ENCODE assay signal across 13 cellular contexts in the genomic region with DNA sequence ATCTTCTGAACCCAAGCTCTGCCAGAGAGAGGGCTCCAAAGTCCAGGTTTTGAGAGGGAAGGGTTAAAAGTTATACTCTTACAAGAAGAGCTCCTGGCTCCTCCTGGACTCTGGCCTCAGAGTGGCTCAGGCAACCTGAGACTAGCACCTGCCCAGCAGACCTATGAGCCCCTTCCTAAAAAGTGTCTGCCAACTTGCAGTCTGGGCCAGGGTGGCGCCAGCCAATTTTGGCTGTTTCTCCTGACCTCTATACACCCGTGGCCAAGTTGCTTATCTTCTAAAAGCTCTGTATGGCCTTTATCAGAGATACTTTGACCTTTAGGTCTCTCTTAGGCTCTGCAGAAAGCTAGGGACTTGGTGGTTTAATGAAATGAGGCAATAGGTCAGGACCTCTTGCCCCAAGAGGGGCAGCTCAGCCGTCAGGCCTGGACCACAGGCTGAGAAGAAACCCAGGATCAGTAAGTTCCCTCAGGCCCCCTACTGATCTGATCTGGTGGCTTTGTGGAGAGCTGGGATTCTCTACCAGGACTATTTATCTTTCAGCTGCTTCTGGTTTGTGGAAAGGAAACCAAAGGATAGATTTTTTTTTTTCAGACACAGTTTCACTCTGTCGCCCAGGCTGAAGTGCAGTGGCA. TPM values are rescaled to one million over a fixed set of nuclear protein-coding genes. Genes with fewer than 3 reads are reported as not detected.
A peak's percentile ranks its signal among the peaks of the same experiment; 100 is the strongest.
DNase-seq lines count a peak whose midpoint lies in the region; ATAC-seq and TF ChIP-seq lines count a peak whose summit lies in the region.
"Had no signal": no experiment of that assay in that cellular context is flagged by ENCODE, and none has a peak within 500 bp of the region (broad histone marks: within the 10 kb centered on the region; RNA-seq: fewer than 3 reads in every experiment).

No MANE protein-coding gene starts in this region.

- no peaks in the 10 kb centered on the region for H3K9me3 ChIP-seq in esophagus muscularis mucosa
- no peaks in the 10 kb centered on the region for H3K9me3 ChIP-seq in transverse colon

- TF ChIP-seq EP300 in esophagus muscularis mucosa (IDR thresholded peaks at IDR 0.05) (no peak), transverse colon (IDR thresholded peaks at IDR 0.05; ENCODE audit: low read depth) (no peak)

- H3K4me1 ChIP-seq in esophagus muscularis mucosa (peaks cover 24 to 36% (median 25%) of the 10 kb centered on the region in 4 donors), transverse colon (peaks cover 20 to 33% (median 28%) of the 10 kb centered on the region in 4 donors)

- peaks cover 45% of the 10 kb centered on the region for H3K4me1 Mint-ChIP-seq in activated CD4-positive, alpha-beta memory T cell treated with anti-CD3 and anti-CD28 coated beads for 36 hours (ENCODE audit: low read depth)
- peaks cover 52% of the 10 kb centered on the region for H3K4me1 Mint-ChIP-seq in activated CD4-positive, alpha-beta memory T cell treated with anti-CD3 and anti-CD28 coated beads, Interleukin-2, amount 10 ng/mL, durations not matched to agents 7 days and 5 days
- peaks cover 20 to 42% (median 35%) of the 10 kb centered on the region in 4 donors for H3K4me1 Mint-ChIP-seq in naive thymus-derived CD8-positive, alpha-beta T cell
- H3K4me1 Mint-ChIP-seq: nephron had no signal

- no peak for DNase-seq in activated CD4-positive, alpha-beta memory T cell treated with anti-CD3 and anti-CD28 coated beads for 36 hours
- no peak for DNase-seq in activated CD4-positive, alpha-beta memory T cell treated with anti-CD3 and anti-CD28 coated beads, Interleukin-2, amount 10 ng/mL, durations not matched to agents 7 days and 5 days
- DNase-seq in esophagus muscularis mucosa (ENCODE audit: extremely low spot score) = no peak
- DNase-seq in naive thymus-derived CD8-positive, alpha-beta T cell = no peak
- DNase-seq in transverse colon = no peak
- no peak for DNase-seq in SHP77 treated with DMSO at 0.1 percent for 48 hours (lab: John Stamatoyannopoulos, UW)
- no peak for DNase-seq in T1000 (lab: John Stamatoyannopoulos, UW)
- DNase-seq: ACHN; activated effector memory CD4-positive, alpha-beta T cell treated with Interleukin-2 at 50 U/mL for 16 hours; NCI-H446; SW 1271 had no signal

- no peaks in the 10 kb centered on the region for H3K27me3 Mint-ChIP-seq in activated CD4-positive, alpha-beta memory T cell treated with anti-CD3 and anti-CD28 coated beads for 36 hours
- no peaks in the 10 kb centered on the region for H3K27me3 Mint-ChIP-seq in activated CD4-positive, alpha-beta memory T cell treated with anti-CD3 and anti-CD28 coated beads, Interleukin-2, amount 10 ng/mL, durations not matched to agents 7 days and 5 days
- no peaks in the 10 kb centered on the region for H3K27me3 Mint-ChIP-seq in naive thymus-derived CD8-positive, alpha-beta T cell

- H3K36me3 ChIP-seq in esophagus muscularis mucosa = peaks cover 0 to 46% (median 8%) of the 10 kb centered on the region in 4 donors
- H3K36me3 ChIP-seq in transverse colon = no peaks in the 10 kb centered on the region

- CTCF ChIA-PET in activated CD4-positive, alpha-beta memory T cell treated with anti-CD3 and anti-CD28 coated beads for 36 hours (lab: Charles Lee) = interaction anchor here (0.9 to 2.7 kb wide), 6 partner anchors 8 to 152 kb away, joined by 3 to 8 read pairs (median 4); partner anchors contain the start of genes C2CD3, PPME1 and UCP2
- CTCF ChIA-PET in activated CD4-positive, alpha-beta memory T cell treated with anti-CD3 and anti-CD28 coated beads, Interleukin-2, amount 10 ng/mL, durations not matched to agents 7 days and 5 days (lab: Charles Lee) = interaction anchor here (1.0 to 1.6 kb wide), 2 partner anchors 35 to 39 kb away, joined by 3 to 4 read pairs; no protein-coding TSS in a partner anchor

- no peak for TF ChIP-seq CTCF in esophagus muscularis mucosa (IDR thresholded peaks at IDR 0.05)
- TF ChIP-seq CTCF in transverse colon (IDR thresholded peaks at IDR 0.05) = no peak

- no peak for ATAC-seq in naive thymus-derived CD8-positive, alpha-beta T cell
- ATAC-seq in GM21786 (IDR thresholded peaks at IDR 0.05; ENCODE audit: unreplicated experiment) = no peak

- no peak overlapping the region for H3K27ac Mint-ChIP-seq in activated CD4-positive, alpha-beta memory T cell treated with anti-CD3 and anti-CD28 coated beads for 36 hours
- H3K27ac Mint-ChIP-seq in activated CD4-positive, alpha-beta memory T cell treated with anti-CD3 and anti-CD28 coated beads, Interleukin-2, amount 10 ng/mL, durations not matched to agents 7 days and 5 days = no peak overlapping the region
- peak overlapping the region in 6 of 10 donors; percentile 31 to 84 (median 62) for H3K27ac Mint-ChIP-seq in naive thymus-derived CD8-positive, alpha-beta T cell
- H3K27ac Mint-ChIP-seq: nephron had no signal

- intact Hi-C loops in activated CD4-positive, alpha-beta memory T cell treated with anti-CD3 and anti-CD28 coated beads for 36 hours (cut with micrococcal nuclease) = no loop called here
- intact Hi-C loops in esophagus muscularis mucosa (cut with DNase I) = no loop called here
- intact Hi-C loops in transverse colon (cut with DNase I; ENCODE audit: low total_unique reads) = no loop called here

- H3K4me3 Mint-ChIP-seq in activated CD4-positive, alpha-beta memory T cell treated with anti-CD3 and anti-CD28 coated beads for 36 hours = peak overlapping the region; percentile 27
- H3K4me3 Mint-ChIP-seq in activated CD4-positive, alpha-beta memory T cell treated with anti-CD3 and anti-CD28 coated beads, Interleukin-2, amount 10 ng/mL, durations not matched to agents 7 days and 5 days = no peak overlapping the region
- peak overlapping the region in 1 of 10 donors; percentile 2 for H3K4me3 Mint-ChIP-seq in naive thymus-derived CD8-positive, alpha-beta T cell
- H3K4me3 Mint-ChIP-seq: nephron had no signal

- POLR2A ChIA-PET in activated CD4-positive, alpha-beta memory T cell treated with anti-CD3 and anti-CD28 coated beads for 36 hours (lab: Charles Lee) = interaction anchor here (0.8 to 4.2 kb wide), 10 partner anchors 8 to 240 kb away, joined by 3 to 25 read pairs (median 10); partner anchors contain the start of genes C2CD3, PPME1 and UCP2
- POLR2A ChIA-PET in activated CD4-positive, alpha-beta memory T cell treated with anti-CD3 and anti-CD28 coated beads, Interleukin-2, amount 10 ng/mL, durations not matched to agents 7 days and 5 days (lab: Charles Lee) = interaction anchor here (2.2 to 2.9 kb wide), 3 partner anchors 8 to 37 kb away, joined by 11 to 22 read pairs (median 11); partner anchors contain the start of gene UCP2
- POLR2A ChIA-PET in naive thymus-derived CD8-positive, alpha-beta T cell (lab: Charles Lee) = interaction anchor here (0.7 to 15.0 kb wide), 6 partner anchors 9 to 152 kb away, joined by 3 to 452 read pairs (median 4); partner anchors contain the start of genes C2CD3, PPME1, UCP2 and UCP3

- in situ Hi-C loops in transverse colon (cut with MboI; ENCODE audit: low pct_ligation_motif_present in 1 of 4, low pct_unique_long_range_greater_than_20kb in 1 of 4, low sequenced_read_pairs in 3 of 4) = no loop called here

- H3K36me3 Mint-ChIP-seq in activated CD4-positive, alpha-beta memory T cell treated with anti-CD3 and anti-CD28 coated beads for 36 hours = peaks cover 23% of the 10 kb centered on the region
- H3K36me3 Mint-ChIP-seq in activated CD4-positive, alpha-beta memory T cell treated with anti-CD3 and anti-CD28 coated beads, Interleukin-2, amount 10 ng/mL, durations not matched to agents 7 days and 5 days (ENCODE audit: low read depth) = peaks cover 54% of the 10 kb centered on the region
- peaks cover 0 to 23% (median 20%) of the 10 kb centered on the region in 3 donors for H3K36me3 Mint-ChIP-seq in naive thymus-derived CD8-positive, alpha-beta T cell

- H3K4me3 ChIP-seq in esophagus muscularis mucosa (no peak overlapping the region), transverse colon (no peak overlapping the region)

- TF ChIP-seq POLR2A in esophagus muscularis mucosa (IDR thresholded peaks at IDR 0.05; ENCODE audit: low read depth) (no peak), transverse colon (IDR thresholded peaks at IDR 0.05) (no peak)

- no peaks in the 10 kb centered on the region for H3K27me3 ChIP-seq in esophagus muscularis mucosa
- H3K27me3 ChIP-seq in transverse colon = no peaks in the 10 kb centered on the region

- H3K9me3 Mint-ChIP-seq in activated CD4-positive, alpha-beta memory T cell treated with anti-CD3 and anti-CD28 coated beads for 36 hours = no peaks in the 10 kb centered on the region
- H3K9me3 Mint-ChIP-seq in activated CD4-positive, alpha-beta memory T cell treated with anti-CD3 and anti-CD28 coated beads, Interleukin-2, amount 10 ng/mL, durations not matched to agents 7 days and 5 days = no peaks in the 10 kb centered on the region
- no peaks in the 10 kb centered on the region for H3K9me3 Mint-ChIP-seq in naive thymus-derived CD8-positive, alpha-beta T cell
- H3K9me3 Mint-ChIP-seq: nephron had no signal

- peak overlapping the region; percentile 68 to 76 (median 72) for H3K27ac ChIP-seq in esophagus muscularis mucosa (replicated peaks in 1 of 4)
- H3K27ac ChIP-seq in transverse colon = peak overlapping the region; percentile 88 to 89 (median 88)

- WGBS in esophagus muscularis mucosa = 65% methylated on average over 3 of the region's 4 CpGs
- WGBS in transverse colon (ENCODE audit: low coverage in 1 of 2), 2 donors = 0 to 55% methylated on average over 1 to 4 of the region's 4 CpGs

RNA-seq across cellular contexts. Expression of gene UCP3, which starts 10.3 kb away (rescaled TPM):
- total RNA-seq in activated CD4-positive, alpha-beta memory T cell treated with anti-CD3 and anti-CD28 coated beads for 36 hours = 1 to 10 TPM; 1.4 to 2.0 TPM
- total RNA-seq in activated CD4-positive, alpha-beta memory T cell treated with anti-CD3 and anti-CD28 coated beads, Interleukin-2, amount 10 ng/mL, durations not matched to agents 7 days and 5 days = 1 to 10 TPM; 1.8 to 2.4 TPM
- total RNA-seq in esophagus muscularis mucosa (1 to 10 TPM in 3 of 4 donors, under 1 TPM in 1; 0.78 to 5.6 (median 1.3) TPM), transverse colon (1 to 10 TPM; 1.3 to 7.6 (median 3.1) TPM)
- 1 to 10 TPM; 6.8 to 7.5 TPM for total RNA-seq in naive thymus-derived CD8-positive, alpha-beta T cell
- polyA plus RNA-seq in naive thymus-derived CD8-positive, alpha-beta T cell = under 1 TPM in 2 of 3 donors, not detected in 1; 0.50 to 0.76 TPM

RNA-seq across cellular contexts. Expression of gene UCP2, which starts 36.6 kb away (rescaled TPM):
- 100 to 1,000 TPM; 461 to 471 TPM for total RNA-seq in activated CD4-positive, alpha-beta memory T cell treated with anti-CD3 and anti-CD28 coated beads for 36 hours
- 100 to 1,000 TPM; 400 to 407 TPM for total RNA-seq in activated CD4-positive, alpha-beta memory T cell treated with anti-CD3 and anti-CD28 coated beads, Interleukin-2, amount 10 ng/mL, durations not matched to agents 7 days and 5 days
- total RNA-seq in esophagus muscularis mucosa = 10 to 100 TPM; 22.4 to 43.6 (median 30.9) TPM
- 100 to 1,000 TPM; 388 to 396 TPM for total RNA-seq in naive thymus-derived CD8-positive, alpha-beta T cell
- 1,000 to 10,000 TPM in 2 of 3 donors, 100 to 1,000 TPM in 1; 998 to 1,325 (median 1,191) TPM for polyA plus RNA-seq in naive thymus-derived CD8-positive, alpha-beta T cell
- 10 to 100 TPM; 36.7 to 57.6 (median 39.6) TPM for total RNA-seq in transverse colon

Comparison
In these comparisons a context has a peak if more than half of its experiments do, and no peak if none do; other contexts are left out.
1. H3K27ac Mint-ChIP-seq: peak in naive thymus-derived CD8-positive, alpha-beta T cell (6 of 10); none in activated CD4-positive, alpha-beta memory T cell treated with anti-CD3 and anti-CD28 coated beads for 36 hours (single experiment) and activated CD4-positive, alpha-beta memory T cell treated with anti-CD3 and anti-CD28 coated beads, Interleukin-2, amount 10 ng/mL, durations not matched to agents 7 days and 5 days (single experiment).
2. RNA of gene UCP2, which starts 36.6 kb away (total RNA-seq): 461 to 471 TPM in activated CD4-positive, alpha-beta memory T cell treated with anti-CD3 and anti-CD28 coated beads for 36 hours, 400 to 407 TPM in activated CD4-positive, alpha-beta memory T cell treated with anti-CD3 and anti-CD28 coated beads, Interleukin-2, amount 10 ng/mL, durations not matched to agents 7 days and 5 days and 388 to 396 TPM in naive thymus-derived CD8-positive, alpha-beta T cell; 36.7 to 57.6 TPM in transverse colon and 22.4 to 43.6 TPM in esophagus muscularis mucosa; every median in the first group is over 4 times any median in the second.